ENCODE assay signal across 1 cellular context in the genomic region with DNA sequence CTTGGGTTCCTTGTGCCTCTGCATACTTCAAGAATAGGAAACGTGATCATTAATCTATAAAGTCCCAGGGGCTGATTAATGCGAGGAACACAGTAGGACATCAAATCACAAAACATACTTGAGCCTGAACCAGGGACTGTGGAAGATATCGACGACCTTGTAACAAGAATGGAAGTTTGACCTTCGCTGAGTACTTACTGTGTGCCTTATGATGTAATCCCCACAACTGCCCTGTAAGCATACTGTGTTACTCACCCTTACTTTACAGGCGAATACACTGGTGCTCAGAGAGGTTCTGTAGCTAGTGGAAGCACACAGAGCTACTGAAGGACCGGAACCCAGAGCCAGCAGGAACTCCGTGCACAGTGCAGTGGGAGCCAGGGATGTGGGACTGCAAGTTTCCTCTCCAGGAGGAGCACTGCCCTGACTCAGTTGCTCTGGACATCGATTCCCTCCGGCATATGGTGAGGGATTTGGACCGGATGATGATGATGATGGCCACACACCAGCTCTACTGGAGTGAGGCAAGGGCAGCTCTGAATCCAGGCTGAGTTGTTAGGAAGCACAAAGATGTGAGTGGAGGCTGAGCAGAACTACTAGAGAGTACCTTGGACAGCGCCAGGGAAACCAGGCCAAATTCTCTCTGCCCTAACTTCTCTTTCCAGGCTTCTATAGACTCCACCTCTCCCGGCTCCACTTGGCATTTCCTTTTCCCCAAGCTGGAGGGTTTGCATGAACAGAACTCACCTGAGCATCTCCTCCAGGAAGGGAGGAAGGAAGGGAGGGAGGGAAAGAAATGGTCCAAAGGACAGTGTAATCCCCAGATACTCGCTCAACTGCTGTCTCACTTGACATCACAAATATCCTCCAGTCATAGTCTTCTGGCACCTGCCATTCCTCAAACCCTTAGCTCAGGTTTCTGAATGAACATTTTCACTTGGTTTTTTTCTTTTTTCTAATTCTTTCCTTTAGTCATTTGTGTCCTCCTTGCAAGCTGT.
TF ChIP-seq lines count a peak whose summit lies in the region.

No MANE protein-coding gene starts in this region.

TF ChIP-seq in SK-N-SH treated with all-trans-retinoic acid at 6 μM for 48 hours, 23 proteins besides CTCF, POLR2A, EP300 and RAD21 (continued from another document):
- no peak for TF ChIP-seq POU6F1 (CRISPR knock-in tag; IDR thresholded peaks at IDR 0.05; ENCODE audit: borderline replicate concordance, low read depth)
- no peak for TF ChIP-seq TCF4 (CRISPR knock-in tag; IDR thresholded peaks at IDR 0.05; ENCODE audit: borderline replicate concordance)
- no peak for TF ChIP-seq OSR1 (CRISPR knock-in tag; IDR thresholded peaks at IDR 0.05)
- TF ChIP-seq ZNF565 (CRISPR knock-in tag; conservative IDR thresholded peaks at IDR 0.05; ENCODE audit: low read depth), result no peak
- TF ChIP-seq ISL1 (CRISPR knock-in tag; IDR thresholded peaks at IDR 0.05), result no peak
- TF ChIP-seq, protein P1, sequence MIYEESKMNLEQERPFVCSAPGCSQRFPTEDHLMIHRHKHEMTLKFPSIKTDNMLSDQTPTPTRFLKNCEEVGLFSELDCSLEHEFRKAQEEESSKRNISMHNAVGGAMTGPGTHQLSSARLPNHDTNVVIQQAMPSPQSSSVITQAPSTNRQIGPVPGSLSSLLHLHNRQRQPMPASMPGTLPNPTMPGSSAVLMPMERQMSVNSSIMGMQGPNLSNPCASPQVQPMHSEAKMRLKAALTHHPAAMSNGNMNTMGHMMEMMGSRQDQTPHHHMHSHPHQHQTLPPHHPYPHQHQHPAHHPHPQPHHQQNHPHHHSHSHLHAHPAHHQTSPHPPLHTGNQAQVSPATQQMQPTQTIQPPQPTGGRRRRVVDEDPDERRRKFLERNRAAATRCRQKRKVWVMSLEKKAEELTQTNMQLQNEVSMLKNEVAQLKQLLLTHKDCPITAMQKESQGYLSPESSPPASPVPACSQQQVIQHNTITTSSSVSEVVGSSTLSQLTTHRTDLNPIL (CRISPR knock-in tag; IDR thresholded peaks at IDR 0.05; ENCODE audit: low read depth), result no peak
- TF ChIP-seq ESRRG (CRISPR knock-in tag; IDR thresholded peaks at IDR 0.05), result no peak
